Comparison of ENCODE assay signal across 2 cellular contexts in the genomic region with DNA sequence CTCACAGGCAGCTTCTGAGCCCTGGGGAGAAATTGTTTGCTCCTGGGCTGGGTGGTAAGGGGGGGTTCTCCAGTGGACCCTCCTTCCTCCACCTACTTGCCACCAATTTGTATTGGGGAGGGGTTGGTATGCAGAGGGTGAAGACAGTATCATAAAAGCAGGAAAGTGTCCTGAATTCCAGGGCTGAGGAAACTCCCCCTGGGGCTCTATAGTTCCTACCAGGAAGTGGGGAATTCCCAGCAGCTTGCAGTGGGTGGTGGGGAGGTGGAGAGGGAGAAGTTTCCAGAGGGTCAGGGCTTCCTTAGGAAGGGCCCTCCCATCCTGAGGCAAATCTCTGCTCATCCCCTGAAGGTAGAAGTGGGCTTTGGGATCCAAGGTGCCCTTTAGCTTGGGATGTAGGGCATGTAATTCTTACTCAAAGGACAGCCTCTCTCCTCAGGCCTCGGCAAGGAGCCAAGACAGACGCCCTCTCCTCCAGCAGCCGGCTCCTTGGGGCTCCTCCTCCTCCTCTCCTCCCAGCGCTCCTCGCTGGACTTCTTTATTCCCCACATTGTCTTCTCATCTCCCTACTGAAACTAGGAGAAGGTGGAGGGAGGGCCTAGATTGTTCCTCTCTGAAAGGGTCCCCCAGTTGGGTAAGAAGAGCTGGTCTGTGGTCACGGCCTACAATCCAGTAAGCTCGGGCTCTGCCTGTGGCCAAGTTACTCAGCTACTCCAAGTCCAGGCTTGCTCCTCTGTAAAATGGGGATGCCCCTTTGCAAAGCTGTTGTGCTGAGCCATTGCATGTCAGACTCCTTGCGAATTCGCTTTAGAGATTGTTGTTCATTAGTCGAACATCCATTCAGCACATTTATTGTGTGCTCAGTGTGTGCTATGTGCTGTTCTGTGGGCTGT.
TF ChIP-seq lines count a peak whose summit lies in the region.

No MANE protein-coding gene starts in this region.

TF ChIP-seq in GM12878, 131 proteins besides CTCF, POLR2A, EP300 and RAD21:
- peak; percentile 75 for TF ChIP-seq RUNX3 (IDR thresholded peaks at IDR 0.05; ENCODE audit: low read length)
- TF ChIP-seq TCF7 (IDR thresholded peaks at IDR 0.05; ENCODE audit: borderline replicate concordance): no peak
- TF ChIP-seq IKZF2 (IDR thresholded peaks at IDR 0.05): 0 out of 4 replicates have a peak, but pooled peaks of 1 of the 2 experiments have one; percentile 15
- TF ChIP-seq, protein P1, sequence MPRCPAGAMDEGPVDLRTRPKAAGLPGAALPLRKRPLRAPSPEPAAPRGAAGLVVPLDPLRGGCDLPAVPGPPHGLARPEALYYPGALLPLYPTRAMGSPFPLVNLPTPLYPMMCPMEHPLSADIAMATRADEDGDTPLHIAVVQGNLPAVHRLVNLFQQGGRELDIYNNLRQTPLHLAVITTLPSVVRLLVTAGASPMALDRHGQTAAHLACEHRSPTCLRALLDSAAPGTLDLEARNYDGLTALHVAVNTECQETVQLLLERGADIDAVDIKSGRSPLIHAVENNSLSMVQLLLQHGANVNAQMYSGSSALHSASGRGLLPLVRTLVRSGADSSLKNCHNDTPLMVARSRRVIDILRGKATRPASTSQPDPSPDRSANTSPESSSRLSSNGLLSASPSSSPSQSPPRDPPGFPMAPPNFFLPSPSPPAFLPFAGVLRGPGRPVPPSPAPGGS (IDR thresholded peaks at IDR 0.05; ENCODE audit: borderline replicate concordance, insufficient read depth, low read depth, low read length, poor library complexity, severe bottlenecking): peak; percentile 58
- TF ChIP-seq NR2C2 (IDR thresholded peaks at IDR 0.05; ENCODE audit: borderline replicate concordance, control insufficient read depth, insufficient read length, low read depth): no peak
- TF ChIP-seq IKZF1 (conservative IDR thresholded peaks at IDR 0.05): 0 out of 2 replicates have a peak, but pooled peaks have one; percentile 21

TF ChIP-seq in GM12891, 5 proteins besides CTCF, POLR2A, EP300 and RAD21:
- TF ChIP-seq SPI1 (IDR thresholded peaks at IDR 0.05; ENCODE audit: low read depth, low read length) (no peak), PAX5 (IDR thresholded peaks at IDR 0.05; ENCODE audit: insufficient read depth, low read length, severe bottlenecking) (no peak), POU2F2 (IDR thresholded peaks at IDR 0.05; ENCODE audit: low read depth, low read length) (no peak), TAF1 (IDR thresholded peaks at IDR 0.05; ENCODE audit: low read depth, low read length) (no peak)
